Comparison of ENCODE assay signal across 1 cellular context in the genomic region with DNA sequence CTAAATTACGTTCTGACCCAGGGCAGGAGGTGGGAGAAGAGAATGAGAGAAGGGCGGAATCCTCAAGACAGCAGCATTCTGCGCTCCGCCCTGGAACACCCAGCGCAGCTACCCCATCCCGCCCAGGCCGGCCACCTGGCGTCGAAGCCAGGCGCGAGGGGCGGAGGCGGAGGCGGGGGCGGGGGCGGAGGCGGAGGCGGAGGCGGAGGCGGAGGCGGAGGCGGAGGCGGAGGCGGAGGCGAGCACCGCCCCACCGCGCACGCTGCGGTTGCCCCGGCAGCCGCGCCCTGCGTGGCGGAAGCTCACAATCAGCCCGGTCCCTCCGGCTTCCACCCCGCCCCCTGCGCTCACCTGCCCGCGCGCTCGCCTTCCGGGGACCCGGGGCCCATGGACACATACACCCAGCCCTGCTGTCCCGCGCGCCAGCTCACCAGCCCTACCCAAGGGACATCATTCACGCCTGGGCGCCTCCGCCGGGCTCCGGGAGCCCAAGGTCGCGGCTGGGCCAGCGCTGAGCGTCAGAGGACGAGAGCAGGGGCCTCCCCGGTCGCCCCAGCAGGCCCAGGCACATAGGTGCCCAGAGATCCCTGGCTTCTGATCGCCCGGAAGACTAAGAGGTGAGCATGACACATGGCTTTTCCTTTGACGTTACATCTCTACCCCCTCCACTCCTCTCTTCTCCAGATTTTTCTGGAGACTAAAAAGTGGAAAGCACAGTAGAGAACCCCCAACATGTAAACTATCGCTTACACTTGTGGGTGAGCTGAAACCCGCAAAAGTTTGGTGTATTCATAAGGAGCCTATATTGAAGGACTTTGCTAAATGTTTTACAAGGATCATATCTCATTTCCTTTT.
TF ChIP-seq lines count a peak whose summit lies in the region.

A gene (plus strand): TSS at position 271 of the 855 bp plus-strand sequence. CDS start 3,315 bp downstream, outside the sequence.

TF ChIP-seq in HepG2, 621 proteins besides CTCF, POLR2A, EP300 and RAD21 (continued from another document):
- TF ChIP-seq, protein P1, sequence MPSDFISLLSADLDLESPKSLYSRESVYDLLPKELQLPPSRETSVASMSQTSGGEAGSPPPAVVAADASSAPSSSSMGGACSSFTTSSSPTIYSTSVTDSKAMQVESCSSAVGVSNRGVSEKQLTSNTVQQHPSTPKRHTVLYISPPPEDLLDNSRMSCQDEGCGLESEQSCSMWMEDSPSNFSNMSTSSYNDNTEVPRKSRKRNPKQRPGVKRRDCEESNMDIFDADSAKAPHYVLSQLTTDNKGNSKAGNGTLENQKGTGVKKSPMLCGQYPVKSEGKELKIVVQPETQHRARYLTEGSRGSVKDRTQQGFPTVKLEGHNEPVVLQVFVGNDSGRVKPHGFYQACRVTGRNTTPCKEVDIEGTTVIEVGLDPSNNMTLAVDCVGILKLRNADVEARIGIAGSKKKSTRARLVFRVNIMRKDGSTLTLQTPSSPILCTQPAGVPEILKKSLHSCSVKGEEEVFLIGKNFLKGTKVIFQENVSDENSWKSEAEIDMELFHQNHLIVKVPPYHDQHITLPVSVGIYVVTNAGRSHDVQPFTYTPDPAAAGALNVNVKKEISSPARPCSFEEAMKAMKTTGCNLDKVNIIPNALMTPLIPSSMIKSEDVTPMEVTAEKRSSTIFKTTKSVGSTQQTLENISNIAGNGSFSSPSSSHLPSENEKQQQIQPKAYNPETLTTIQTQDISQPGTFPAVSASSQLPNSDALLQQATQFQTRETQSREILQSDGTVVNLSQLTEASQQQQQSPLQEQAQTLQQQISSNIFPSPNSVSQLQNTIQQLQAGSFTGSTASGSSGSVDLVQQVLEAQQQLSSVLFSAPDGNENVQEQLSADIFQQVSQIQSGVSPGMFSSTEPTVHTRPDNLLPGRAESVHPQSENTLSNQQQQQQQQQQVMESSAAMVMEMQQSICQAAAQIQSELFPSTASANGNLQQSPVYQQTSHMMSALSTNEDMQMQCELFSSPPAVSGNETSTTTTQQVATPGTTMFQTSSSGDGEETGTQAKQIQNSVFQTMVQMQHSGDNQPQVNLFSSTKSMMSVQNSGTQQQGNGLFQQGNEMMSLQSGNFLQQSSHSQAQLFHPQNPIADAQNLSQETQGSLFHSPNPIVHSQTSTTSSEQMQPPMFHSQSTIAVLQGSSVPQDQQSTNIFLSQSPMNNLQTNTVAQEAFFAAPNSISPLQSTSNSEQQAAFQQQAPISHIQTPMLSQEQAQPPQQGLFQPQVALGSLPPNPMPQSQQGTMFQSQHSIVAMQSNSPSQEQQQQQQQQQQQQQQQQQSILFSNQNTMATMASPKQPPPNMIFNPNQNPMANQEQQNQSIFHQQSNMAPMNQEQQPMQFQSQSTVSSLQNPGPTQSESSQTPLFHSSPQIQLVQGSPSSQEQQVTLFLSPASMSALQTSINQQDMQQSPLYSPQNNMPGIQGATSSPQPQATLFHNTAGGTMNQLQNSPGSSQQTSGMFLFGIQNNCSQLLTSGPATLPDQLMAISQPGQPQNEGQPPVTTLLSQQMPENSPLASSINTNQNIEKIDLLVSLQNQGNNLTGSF (CRISPR knock-in tag; IDR thresholded peaks at IDR 0.05), result peak; percentile 72; the same call in 1 of the 2 replicates
- no peak for TF ChIP-seq GPN1 (CRISPR knock-in tag; IDR thresholded peaks at IDR 0.05; ENCODE audit: borderline replicate concordance)
- no peak for TF ChIP-seq ADNP (CRISPR knock-in tag; IDR thresholded peaks at IDR 0.05)
- TF ChIP-seq ZBTB21 (CRISPR knock-in tag; IDR thresholded peaks at IDR 0.05), result 0 out of 2 replicates have a peak, but pooled peaks have one; percentile 32
- TF ChIP-seq, protein P2, sequence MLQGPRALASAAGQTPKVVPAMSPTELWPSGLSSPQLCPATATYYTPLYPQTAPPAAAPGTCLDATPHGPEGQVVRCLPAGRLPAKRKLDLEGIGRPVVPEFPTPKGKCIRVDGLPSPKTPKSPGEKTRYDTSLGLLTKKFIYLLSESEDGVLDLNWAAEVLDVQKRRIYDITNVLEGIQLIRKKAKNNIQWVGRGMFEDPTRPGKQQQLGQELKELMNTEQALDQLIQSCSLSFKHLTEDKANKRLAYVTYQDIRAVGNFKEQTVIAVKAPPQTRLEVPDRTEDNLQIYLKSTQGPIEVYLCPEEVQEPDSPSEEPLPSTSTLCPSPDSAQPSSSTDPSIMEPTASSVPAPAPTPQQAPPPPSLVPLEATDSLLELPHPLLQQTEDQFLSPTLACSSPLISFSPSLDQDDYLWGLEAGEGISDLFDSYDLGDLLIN (CRISPR knock-in tag; IDR thresholded peaks at IDR 0.05; ENCODE audit: borderline replicate concordance), result peak; percentile 83; the same call in 1 of the 2 replicates
- 0 out of 2 replicates have a peak, but pooled peaks have one; percentile 66 for TF ChIP-seq EED (CRISPR knock-in tag; IDR thresholded peaks at IDR 0.05)
- 0 out of 2 replicates have a peak, but pooled peaks have one; percentile 71 for TF ChIP-seq ZNF180 (CRISPR knock-in tag; IDR thresholded peaks at IDR 0.05; ENCODE audit: borderline replicate concordance, low read depth)
- TF ChIP-seq ZNF577 (CRISPR knock-in tag; IDR thresholded peaks at IDR 0.05; ENCODE audit: borderline replicate concordance, low read depth), result no peak
- peak; percentile 91 for TF ChIP-seq HOXA3 (CRISPR knock-in tag; IDR thresholded peaks at IDR 0.05)
- TF ChIP-seq ZNF567 (CRISPR knock-in tag; IDR thresholded peaks at IDR 0.05; ENCODE audit: borderline replicate concordance), result no peak
- no peak for TF ChIP-seq RFXANK (CRISPR knock-in tag; IDR thresholded peaks at IDR 0.05)
- TF ChIP-seq MAFG (CRISPR knock-in tag; IDR thresholded peaks at IDR 0.05), result no peak
- no peak for TF ChIP-seq ZSCAN30 (CRISPR knock-in tag; IDR thresholded peaks at IDR 0.05)
- TF ChIP-seq ZNF235 (CRISPR knock-in tag; IDR thresholded peaks at IDR 0.05; ENCODE audit: borderline replicate concordance), result 0 out of 2 replicates have a peak, but pooled peaks have one; percentile 77
- TF ChIP-seq, protein P3, sequence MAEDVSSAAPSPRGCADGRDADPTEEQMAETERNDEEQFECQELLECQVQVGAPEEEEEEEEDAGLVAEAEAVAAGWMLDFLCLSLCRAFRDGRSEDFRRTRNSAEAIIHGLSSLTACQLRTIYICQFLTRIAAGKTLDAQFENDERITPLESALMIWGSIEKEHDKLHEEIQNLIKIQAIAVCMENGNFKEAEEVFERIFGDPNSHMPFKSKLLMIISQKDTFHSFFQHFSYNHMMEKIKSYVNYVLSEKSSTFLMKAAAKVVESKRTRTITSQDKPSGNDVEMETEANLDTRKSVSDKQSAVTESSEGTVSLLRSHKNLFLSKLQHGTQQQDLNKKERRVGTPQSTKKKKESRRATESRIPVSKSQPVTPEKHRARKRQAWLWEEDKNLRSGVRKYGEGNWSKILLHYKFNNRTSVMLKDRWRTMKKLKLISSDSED (CRISPR knock-in tag; IDR thresholded peaks at IDR 0.05), result 0 out of 2 replicates have a peak, but pooled peaks have one; percentile 62
- TF ChIP-seq MAFK (conservative IDR thresholded peaks at IDR 0.05 in 1 of 2, IDR thresholded peaks at IDR 0.05 in 1 of 2; ENCODE audit: low read length in 2 of 2), result no peak
- peak; percentile 62 for TF ChIP-seq ZNF331 (CRISPR knock-in tag; IDR thresholded peaks at IDR 0.05)
- TF ChIP-seq, protein P4, sequence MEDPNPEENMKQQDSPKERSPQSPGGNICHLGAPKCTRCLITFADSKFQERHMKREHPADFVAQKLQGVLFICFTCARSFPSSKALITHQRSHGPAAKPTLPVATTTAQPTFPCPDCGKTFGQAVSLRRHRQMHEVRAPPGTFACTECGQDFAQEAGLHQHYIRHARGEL (CRISPR knock-in tag; IDR thresholded peaks at IDR 0.05), result peak; percentile 48; the same call in 1 of the 2 replicates
- TF ChIP-seq, protein P5, sequence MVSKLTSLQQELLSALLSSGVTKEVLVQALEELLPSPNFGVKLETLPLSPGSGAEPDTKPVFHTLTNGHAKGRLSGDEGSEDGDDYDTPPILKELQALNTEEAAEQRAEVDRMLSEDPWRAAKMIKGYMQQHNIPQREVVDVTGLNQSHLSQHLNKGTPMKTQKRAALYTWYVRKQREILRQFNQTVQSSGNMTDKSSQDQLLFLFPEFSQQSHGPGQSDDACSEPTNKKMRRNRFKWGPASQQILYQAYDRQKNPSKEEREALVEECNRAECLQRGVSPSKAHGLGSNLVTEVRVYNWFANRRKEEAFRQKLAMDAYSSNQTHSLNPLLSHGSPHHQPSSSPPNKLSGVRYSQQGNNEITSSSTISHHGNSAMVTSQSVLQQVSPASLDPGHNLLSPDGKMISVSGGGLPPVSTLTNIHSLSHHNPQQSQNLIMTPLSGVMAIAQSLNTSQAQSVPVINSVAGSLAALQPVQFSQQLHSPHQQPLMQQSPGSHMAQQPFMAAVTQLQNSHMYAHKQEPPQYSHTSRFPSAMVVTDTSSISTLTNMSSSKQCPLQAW (CRISPR knock-in tag; IDR thresholded peaks at IDR 0.05), result peak; percentile 92
- no peak for TF ChIP-seq PTBP1 (IDR thresholded peaks at IDR 0.05; ENCODE audit: low read depth, low read length, poor library complexity, severe bottlenecking)
- TF ChIP-seq ZNF264 (CRISPR knock-in tag; IDR thresholded peaks at IDR 0.05), result peak; percentile 84; the same call in 1 of the 2 replicates
- TF ChIP-seq KDM3A (CRISPR knock-in tag; IDR thresholded peaks at IDR 0.05; ENCODE audit: low read depth), result peak; percentile 98
- peak; percentile 86 for TF ChIP-seq ZFP90 (CRISPR knock-in tag; IDR thresholded peaks at IDR 0.05; ENCODE audit: borderline replicate concordance)
- TF ChIP-seq, protein P6, sequence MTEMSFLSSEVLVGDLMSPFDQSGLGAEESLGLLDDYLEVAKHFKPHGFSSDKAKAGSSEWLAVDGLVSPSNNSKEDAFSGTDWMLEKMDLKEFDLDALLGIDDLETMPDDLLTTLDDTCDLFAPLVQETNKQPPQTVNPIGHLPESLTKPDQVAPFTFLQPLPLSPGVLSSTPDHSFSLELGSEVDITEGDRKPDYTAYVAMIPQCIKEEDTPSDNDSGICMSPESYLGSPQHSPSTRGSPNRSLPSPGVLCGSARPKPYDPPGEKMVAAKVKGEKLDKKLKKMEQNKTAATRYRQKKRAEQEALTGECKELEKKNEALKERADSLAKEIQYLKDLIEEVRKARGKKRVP (CRISPR knock-in tag; IDR thresholded peaks at IDR 0.05), result no peak
- peak; percentile 94; the same call in 1 of the 2 replicates for TF ChIP-seq ZNF34 (CRISPR knock-in tag; IDR thresholded peaks at IDR 0.05; ENCODE audit: borderline replicate concordance)
- 0 out of 2 replicates have a peak, but pooled peaks have one; percentile 29 for TF ChIP-seq HMG20A (CRISPR knock-in tag; IDR thresholded peaks at IDR 0.05; ENCODE audit: borderline replicate concordance)
- TF ChIP-seq, protein P7, sequence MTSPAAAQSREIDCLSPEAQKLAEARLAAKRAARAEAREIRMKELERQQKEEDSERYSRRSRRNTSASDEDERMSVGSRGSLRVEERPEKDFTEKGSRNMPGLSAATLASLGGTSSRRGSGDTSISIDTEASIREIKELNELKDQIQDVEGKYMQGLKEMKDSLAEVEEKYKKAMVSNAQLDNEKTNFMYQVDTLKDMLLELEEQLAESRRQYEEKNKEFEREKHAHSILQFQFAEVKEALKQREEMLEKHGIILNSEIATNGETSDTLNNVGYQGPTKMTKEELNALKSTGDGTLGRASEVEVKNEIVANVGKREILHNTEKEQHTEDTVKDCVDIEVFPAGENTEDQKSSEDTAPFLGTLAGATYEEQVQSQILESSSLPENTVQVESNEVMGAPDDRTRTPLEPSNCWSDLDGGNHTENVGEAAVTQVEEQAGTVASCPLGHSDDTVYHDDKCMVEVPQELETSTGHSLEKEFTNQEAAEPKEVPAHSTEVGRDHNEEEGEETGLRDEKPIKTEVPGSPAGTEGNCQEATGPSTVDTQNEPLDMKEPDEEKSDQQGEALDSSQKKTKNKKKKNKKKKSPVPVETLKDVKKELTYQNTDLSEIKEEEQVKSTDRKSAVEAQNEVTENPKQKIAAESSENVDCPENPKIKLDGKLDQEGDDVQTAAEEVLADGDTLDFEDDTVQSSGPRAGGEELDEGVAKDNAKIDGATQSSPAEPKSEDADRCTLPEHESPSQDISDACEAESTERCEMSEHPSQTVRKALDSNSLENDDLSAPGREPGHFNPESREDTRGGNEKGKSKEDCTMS (CRISPR knock-in tag; conservative IDR thresholded peaks at IDR 0.05), result no peak
- TF ChIP-seq ZNF274 (CRISPR knock-in tag; IDR thresholded peaks at IDR 0.05), result peak; percentile 99
- no peak for TF ChIP-seq ELF4 (CRISPR knock-in tag; IDR thresholded peaks at IDR 0.05; ENCODE audit: borderline replicate concordance)
- TF ChIP-seq, protein P8, sequence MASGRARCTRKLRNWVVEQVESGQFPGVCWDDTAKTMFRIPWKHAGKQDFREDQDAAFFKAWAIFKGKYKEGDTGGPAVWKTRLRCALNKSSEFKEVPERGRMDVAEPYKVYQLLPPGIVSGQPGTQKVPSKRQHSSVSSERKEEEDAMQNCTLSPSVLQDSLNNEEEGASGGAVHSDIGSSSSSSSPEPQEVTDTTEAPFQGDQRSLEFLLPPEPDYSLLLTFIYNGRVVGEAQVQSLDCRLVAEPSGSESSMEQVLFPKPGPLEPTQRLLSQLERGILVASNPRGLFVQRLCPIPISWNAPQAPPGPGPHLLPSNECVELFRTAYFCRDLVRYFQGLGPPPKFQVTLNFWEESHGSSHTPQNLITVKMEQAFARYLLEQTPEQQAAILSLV (CRISPR knock-in tag; IDR thresholded peaks at IDR 0.05; ENCODE audit: borderline replicate concordance), result peak; percentile 93; the same call in 1 of the 2 replicates
